In genomic region chr19:17405250-17406038, GRCh38 we compare ENCODE assay signal across 8 cellular contexts.
DNase-seq lines count a peak whose midpoint lies in the region; ATAC-seq lines count a peak whose summit lies in the region.

TSS of gene BST2 (minus strand) at chr19:17405630. CDS start at chr19:17405575, 55 bp downstream.

- H3K4me1 Mint-ChIP-seq in T-helper 1 cell treated with Interleukin-12 subunit alpha and Interleukin-12 subunit beta and Interleukin-4 antibody, amounts not matched to agents 30 μg/mL and 1 μg/mL, for 36 hours (ENCODE audit: low read depth): peaks cover 36% of the 10 kb centered on the region
- H3K4me1 Mint-ChIP-seq in central memory CD8-positive, alpha-beta T cell: peaks cover 44% of the 10 kb centered on the region
- peaks cover 34 to 46% of the 10 kb centered on the region in 2 donors for H3K4me1 Mint-ChIP-seq in stimulated activated naive B cell treated with anti-CD40 and anti-IgM and Interleukin-4, amounts not matched to agents 10 μg/mL and 1 μg/mL and 100 μg/mL, for 72 hours

- H3K9me3 Mint-ChIP-seq in T-helper 1 cell treated with Interleukin-12 subunit alpha and Interleukin-12 subunit beta and Interleukin-4 antibody, amounts not matched to agents 30 μg/mL and 1 μg/mL, for 36 hours: no peaks in the 10 kb centered on the region
- H3K9me3 Mint-ChIP-seq in central memory CD8-positive, alpha-beta T cell: no peaks in the 10 kb centered on the region
- H3K9me3 Mint-ChIP-seq in stimulated activated naive B cell treated with anti-CD40 and anti-IgM and Interleukin-4, amounts not matched to agents 10 μg/mL and 1 μg/mL and 100 μg/mL, for 72 hours: no peaks in the 10 kb centered on the region

- H3K27ac Mint-ChIP-seq in T-helper 1 cell treated with Interleukin-12 subunit alpha and Interleukin-12 subunit beta and Interleukin-4 antibody, amounts not matched to agents 30 μg/mL and 1 μg/mL, for 36 hours: peak within 1 kb of the TSS; percentile 91
- H3K27ac Mint-ChIP-seq in central memory CD8-positive, alpha-beta T cell (ENCODE audit: low read depth): peak within 1 kb of the TSS; percentile 89
- H3K27ac Mint-ChIP-seq in stimulated activated naive B cell treated with anti-CD40 and anti-IgM and Interleukin-4, amounts not matched to agents 10 μg/mL and 1 μg/mL and 100 μg/mL, for 72 hours: peak within 1 kb of the TSS; percentile 97

- peaks cover 21% of the 10 kb centered on the region for H3K36me3 Mint-ChIP-seq in T-helper 1 cell treated with Interleukin-12 subunit alpha and Interleukin-12 subunit beta and Interleukin-4 antibody, amounts not matched to agents 30 μg/mL and 1 μg/mL, for 36 hours (ENCODE audit: low read depth)
- H3K36me3 Mint-ChIP-seq in central memory CD8-positive, alpha-beta T cell (ENCODE audit: insufficient read depth): peaks cover 27% of the 10 kb centered on the region
- H3K36me3 Mint-ChIP-seq in stimulated activated naive B cell treated with anti-CD40 and anti-IgM and Interleukin-4, amounts not matched to agents 10 μg/mL and 1 μg/mL and 100 μg/mL, for 72 hours: peaks cover 24 to 37% of the 10 kb centered on the region in 2 donors

- peak within 1 kb of the TSS; percentile 88 for H3K4me3 Mint-ChIP-seq in T-helper 1 cell treated with Interleukin-12 subunit alpha and Interleukin-12 subunit beta and Interleukin-4 antibody, amounts not matched to agents 30 μg/mL and 1 μg/mL, for 36 hours
- peak within 1 kb of the TSS; percentile 89 for H3K4me3 Mint-ChIP-seq in central memory CD8-positive, alpha-beta T cell
- peak within 1 kb of the TSS; percentile 87 to 96 for H3K4me3 Mint-ChIP-seq in stimulated activated naive B cell treated with anti-CD40 and anti-IgM and Interleukin-4, amounts not matched to agents 10 μg/mL and 1 μg/mL and 100 μg/mL, for 72 hours

- H3K27me3 Mint-ChIP-seq in T-helper 1 cell treated with Interleukin-12 subunit alpha and Interleukin-12 subunit beta and Interleukin-4 antibody, amounts not matched to agents 30 μg/mL and 1 μg/mL, for 36 hours (ENCODE audit: low read depth): no peaks in the 10 kb centered on the region
- no peaks in the 10 kb centered on the region for H3K27me3 Mint-ChIP-seq in central memory CD8-positive, alpha-beta T cell
- H3K27me3 Mint-ChIP-seq in stimulated activated naive B cell treated with anti-CD40 and anti-IgM and Interleukin-4, amounts not matched to agents 10 μg/mL and 1 μg/mL and 100 μg/mL, for 72 hours: no peaks in the 10 kb centered on the region

- peak; percentile 80 for ATAC-seq in GM19463 (IDR thresholded peaks at IDR 0.05; ENCODE audit: unreplicated experiment)
- peak; percentile 60 for ATAC-seq in HG03565 (IDR thresholded peaks at IDR 0.05; ENCODE audit: unreplicated experiment)
- ATAC-seq in central memory CD8-positive, alpha-beta T cell (replicated peaks; ENCODE audit: extremely low read depth, poor library complexity, severe bottlenecking): peak; percentile 89
- peak; percentile 84 to 88 for ATAC-seq in stimulated activated naive B cell treated with anti-CD40 and anti-IgM and Interleukin-4, amounts not matched to agents 10 μg/mL and 1 μg/mL and 100 μg/mL, for 72 hours (replicated peaks)

- peak; percentile 98 for DNase-seq in COLO829 (ENCODE audit: low spot score)
- DNase-seq in central memory CD8-positive, alpha-beta T cell (ENCODE audit: low spot score in 2 of 2): peak in 1 of 2 donors; percentile 28
- peak; percentile 89 for DNase-seq in left kidney (ENCODE audit: low read depth, low spot score)
- DNase-seq in stimulated activated naive B cell treated with anti-CD40 and anti-IgM and Interleukin-4, amounts not matched to agents 10 μg/mL and 1 μg/mL and 100 μg/mL, for 72 hours: peak; percentile 63
- no peak for DNase-seq in NCI-H2107 treated with DMSO at 0.1 percent for 48 hours (lab: John Stamatoyannopoulos, UW; ENCODE audit: unreplicated experiment)
